In genomic region chr5:168579987-168580508, GRCh38 we compare ENCODE assay signal across 8 cellular contexts. TPM values are rescaled to one million over a fixed set of nuclear protein-coding genes. Genes with fewer than 3 reads are reported as not detected.
DNase-seq lines count a peak whose midpoint lies in the region; ATAC-seq, FAIRE-seq and TF ChIP-seq lines count a peak whose summit lies in the region.

No MANE protein-coding gene starts in this region.

- ATAC-seq in naive B cell (ENCODE audit: low read depth in 2 of 2) (no peak), GM19463 (IDR thresholded peaks at IDR 0.05; ENCODE audit: unreplicated experiment) (no peak)

- H3K36me3 Mint-ChIP-seq in naive B cell = no peaks in the 10 kb centered on the region

- peaks cover 13% of the 10 kb centered on the region; the same call in 1 of the 2 replicates for H3K4me1 ChIP-seq in BE2C

- H3K9me3 ChIP-seq in BE2C = no peaks in the 10 kb centered on the region

- H3K27me3 ChIP-seq in BE2C (no peaks in the 10 kb centered on the region), bronchial epithelial cell (ENCODE audit: control insufficient read depth, insufficient read depth, low read length) (no peaks in the 10 kb centered on the region)

- H3K4me1 Mint-ChIP-seq in naive B cell = peaks cover 36 to 52% (median 41%) of the 10 kb centered on the region in 3 donors

- H3K36me3 ChIP-seq in BE2C = peaks cover 15% of the 10 kb centered on the region
- H3K36me3 ChIP-seq in bronchial epithelial cell (ENCODE audit: control insufficient read depth, insufficient read depth, low read length) = no peaks in the 10 kb centered on the region

- H3K4me3 ChIP-seq in BE2C (ENCODE audit: low read depth, low read length) (peak overlapping the region; percentile 58), bronchial epithelial cell (ENCODE audit: low read depth, low read length) (peak overlapping the region; percentile 95)

- no peak for FAIRE-seq in bronchial epithelial cell (lab: Jason Lieb, UNC)

- intact Hi-C loops in posterior vena cava (cut with DNase I) = no loop called here

- peak overlapping the region; percentile 82 to 97 (median 91) for H3K4me3 Mint-ChIP-seq in naive B cell

- peaks cover 0 to 4% (median 0%) of the 10 kb centered on the region in 7 donors for H3K9me3 Mint-ChIP-seq in naive B cell

- TF ChIP-seq CTCF in BE2C (IDR thresholded peaks at IDR 0.05; ENCODE audit: low read depth, low read length) = no peak
- TF ChIP-seq CTCF in bronchial epithelial cell (IDR thresholded peaks at IDR 0.05; ENCODE audit: insufficient read depth, low read length, severe bottlenecking) = no peak

- peak overlapping the region; percentile 87 to 98 (median 97) for H3K27ac Mint-ChIP-seq in naive B cell

- H3K27me3 Mint-ChIP-seq in naive B cell = no peaks in the 10 kb centered on the region

- no peak for DNase-seq in BE2C
- peak; percentile 24 for DNase-seq in LHCN-M2 (ENCODE audit: low read depth)
- DNase-seq in bronchial epithelial cell (ENCODE audit: low read depth) = no peak
- no peak for DNase-seq in naive B cell
- no peak for DNase-seq in occipital lobe (lab: John Stamatoyannopoulos, UW)
- no peak for DNase-seq in posterior vena cava (ENCODE audit: low spot score)
- DNase-seq in ureter (ENCODE audit: low spot score) = no peak

RNA-seq across cellular contexts. Expression of gene PANK3, which starts 0.9 kb away (rescaled TPM):
- polyA plus RNA-seq in BE2C (2012; ENCODE audit: insufficient read depth, insufficient read length, low read depth) = 22.0 TPM
- 37.9 and 39.1 TPM in 2 replicates for total RNA-seq in LHCN-M2 (2014; rRNA removed)
- polyA plus RNA-seq in LHCN-M2 (2012) = 10.6 TPM
- total RNA-seq in bronchial epithelial cell = 55.8 and 61.3 TPM in 2 replicates
- 1 to 10 TPM; 2.7 to 8.2 (median 5.6) TPM for polyA plus RNA-seq in naive B cell (ENCODE audit: low read depth in 6 of 6)
- total RNA-seq in occipital lobe = 293 TPM
- 10 to 100 TPM; 41.6 to 51.6 TPM for total RNA-seq in posterior vena cava
- total RNA-seq in ureter = 43.1 TPM

RNA-seq across cellular contexts. Expression of gene FBLL1, which starts 50.9 kb away (rescaled TPM):
- 137 TPM for polyA plus RNA-seq in BE2C (2012; ENCODE audit: insufficient read depth, insufficient read length, low read depth)
- total RNA-seq in LHCN-M2 (2014; rRNA removed) = 0.32 and 0.52 TPM in 2 replicates
- polyA plus RNA-seq in LHCN-M2 (2012) = 2.4 TPM
- 0.77 TPM in 1 of 2 replicates, not detected in the other for total RNA-seq in bronchial epithelial cell
- polyA plus RNA-seq in naive B cell (ENCODE audit: low read depth in 6 of 6) = not detected
- total RNA-seq in occipital lobe = 54.9 TPM
- under 1 TPM in 1 of 2 donors, not detected in 1; 0.24 TPM for total RNA-seq in posterior vena cava
- total RNA-seq in ureter = 0.83 TPM

Comparison
In these comparisons a context has a peak if more than half of its experiments do, and no peak if none do; other contexts are left out.
1. RNA of gene FBLL1, which starts 50.9 kb away (total RNA-seq): 54.9 TPM in occipital lobe (single experiment); 0.83 TPM in ureter (single experiment), 0.32 to 0.52 TPM in LHCN-M2, 0.24 TPM in posterior vena cava and 0.77 TPM in bronchial epithelial cell; every median in the first group is over 10 times any median in the second.